In the genomic region with DNA sequence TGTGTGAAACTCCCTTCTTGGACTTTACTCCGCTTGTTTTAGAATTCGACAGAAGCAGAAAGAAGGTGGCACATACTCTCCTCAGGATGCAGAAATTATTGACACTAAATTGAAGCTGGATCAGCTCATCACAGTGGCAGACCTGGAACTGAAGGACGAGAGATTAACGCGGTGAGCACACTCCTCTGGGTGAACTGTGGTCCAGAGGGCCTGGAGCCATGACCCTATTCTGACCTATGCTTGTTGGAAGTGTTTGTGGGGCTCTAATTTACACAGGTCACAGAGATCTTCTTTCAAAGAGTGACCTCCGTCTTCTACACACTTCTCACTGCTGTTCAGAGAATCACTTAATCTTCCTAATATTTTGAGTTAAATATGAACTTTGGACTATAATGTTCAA, we compare ENCODE assay signal across 1 cellular context.
TF ChIP-seq lines count a peak whose summit lies in the region.

No MANE protein-coding gene starts in this region.

TF ChIP-seq in GM12878, 131 proteins besides CTCF, POLR2A, EP300 and RAD21 (continued from another document):
- TF ChIP-seq, protein P1, sequence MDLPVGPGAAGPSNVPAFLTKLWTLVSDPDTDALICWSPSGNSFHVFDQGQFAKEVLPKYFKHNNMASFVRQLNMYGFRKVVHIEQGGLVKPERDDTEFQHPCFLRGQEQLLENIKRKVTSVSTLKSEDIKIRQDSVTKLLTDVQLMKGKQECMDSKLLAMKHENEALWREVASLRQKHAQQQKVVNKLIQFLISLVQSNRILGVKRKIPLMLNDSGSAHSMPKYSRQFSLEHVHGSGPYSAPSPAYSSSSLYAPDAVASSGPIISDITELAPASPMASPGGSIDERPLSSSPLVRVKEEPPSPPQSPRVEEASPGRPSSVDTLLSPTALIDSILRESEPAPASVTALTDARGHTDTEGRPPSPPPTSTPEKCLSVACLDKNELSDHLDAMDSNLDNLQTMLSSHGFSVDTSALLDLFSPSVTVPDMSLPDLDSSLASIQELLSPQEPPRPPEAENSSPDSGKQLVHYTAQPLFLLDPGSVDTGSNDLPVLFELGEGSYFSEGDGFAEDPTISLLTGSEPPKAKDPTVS (IDR thresholded peaks at IDR 0.05; ENCODE audit: low read depth, low read length), result no peak
- TF ChIP-seq ZBED1 (IDR thresholded peaks at IDR 0.05; ENCODE audit: borderline replicate concordance) (no peak), EGR1 (IDR thresholded peaks at IDR 0.05; ENCODE audit: borderline replicate concordance in 1 of 2, low read depth in 2 of 2, low read length in 2 of 2) (no peak), RAD51 (IDR thresholded peaks at IDR 0.05) (no peak), MEF2A (IDR thresholded peaks at IDR 0.05; ENCODE audit: insufficient read depth, low read depth, low read length) (no peak)
